ENCODE assay signal across 23 cellular contexts in genomic region chr6:131831886-131832285, GRCh38. TPM values are rescaled to one million over a fixed set of nuclear protein-coding genes. Genes with fewer than 3 reads are reported as not detected.
DNase-seq lines count a peak whose midpoint lies in the region; ATAC-seq, FAIRE-seq and TF ChIP-seq lines count a peak whose summit lies in the region.
"Had no signal": no experiment of that assay in that cellular context is flagged by ENCODE, and none has a peak within 500 bp of the region (broad histone marks: within the 10 kb centered on the region; RNA-seq: fewer than 3 reads in every experiment).

No MANE protein-coding gene starts in this region.

- H3K4me3 ChIP-seq in astrocyte (ENCODE audit: insufficient read depth, low read depth, low read length) (no peak overlapping the region), fibroblast of lung (replicated peaks in 1 of 4; ENCODE audit: control extremely low read depth in 1 of 4, insufficient read depth in 1 of 4, low read depth in 3 of 4, low read length in 4 of 4) (no peak overlapping the region), parathyroid adenoma (ENCODE audit: low read depth, low read length) (no peak overlapping the region), vagina (no peak overlapping the region)
- H3K4me3 ChIP-seq: BLaER1, Peyer's patch, SJCRH30 had no signal

- no peak for FAIRE-seq in astrocyte (lab: Jason Lieb, UNC)
- FAIRE-seq: GM12891 had no signal

- H3K9me3 ChIP-seq in astrocyte (ENCODE audit: insufficient read depth, low read depth, low read length) = no peaks in the 10 kb centered on the region
- H3K9me3 ChIP-seq in fibroblast of lung (ENCODE audit: control insufficient read depth, insufficient read depth, low read depth, low read length) = no peaks in the 10 kb centered on the region
- no peaks in the 10 kb centered on the region for H3K9me3 ChIP-seq in parathyroid adenoma (ENCODE audit: control insufficient read depth, low read length)
- H3K9me3 ChIP-seq in vagina = no peaks in the 10 kb centered on the region
- H3K9me3 ChIP-seq: BLaER1, Caco-2, Peyer's patch, SJCRH30 had no signal

- intact Hi-C loops in vagina (cut with DNase I) (no loop called here), CD14-positive monocyte (cut with micrococcal nuclease) (no loop called here)

- H2AFZ ChIP-seq in astrocyte (ENCODE audit: low read depth, low read length) (no peak overlapping the region), fibroblast of lung (ENCODE audit: low read length) (no peak overlapping the region), parathyroid adenoma (no peak overlapping the region)

- H3K4me3 Mint-ChIP-seq in astrocyte (ENCODE audit: unreplicated experiment) (no peak overlapping the region), CD14-positive monocyte (no peak overlapping the region)
- no peak overlapping the region for H3K4me3 Mint-ChIP-seq in stimulated activated memory B cell treated with anti-CD40 and anti-IgM and Interleukin-4, amounts not matched to agents 10 μg/mL and 1 μg/mL and 100 μg/mL, for 72 hours
- H3K4me3 Mint-ChIP-seq: CD4-positive, alpha-beta memory T cell; IgD-negative memory B cell had no signal

- no peaks in the 10 kb centered on the region for H3K27me3 ChIP-seq in astrocyte (ENCODE audit: insufficient read depth, low read length)
- no peaks in the 10 kb centered on the region for H3K27me3 ChIP-seq in fibroblast of lung (ENCODE audit: control insufficient read depth, insufficient read depth, low read length)
- no peaks in the 10 kb centered on the region for H3K27me3 ChIP-seq in parathyroid adenoma (ENCODE audit: control insufficient read depth, insufficient read depth, low read length)
- no peaks in the 10 kb centered on the region for H3K27me3 ChIP-seq in vagina
- H3K27me3 ChIP-seq: BLaER1, Peyer's patch, SJCRH30 had no signal

- H3K36me3 ChIP-seq in astrocyte (ENCODE audit: insufficient read depth, low read length) (no peaks in the 10 kb centered on the region), fibroblast of lung (ENCODE audit: control insufficient read depth, insufficient read depth, low read length) (peaks cover 1% of the 10 kb centered on the region), parathyroid adenoma (ENCODE audit: control insufficient read depth, insufficient read depth, low read length) (no peaks in the 10 kb centered on the region), vagina (no peaks in the 10 kb centered on the region)
- H3K36me3 ChIP-seq: BLaER1, Peyer's patch, SJCRH30 had no signal

- H3K4me1 Mint-ChIP-seq in astrocyte (ENCODE audit: low read depth, unreplicated experiment) = peaks cover 15% of the 10 kb centered on the region
- H3K4me1 Mint-ChIP-seq in CD14-positive monocyte = no peaks in the 10 kb centered on the region
- no peaks in the 10 kb centered on the region for H3K4me1 Mint-ChIP-seq in stimulated activated memory B cell treated with anti-CD40 and anti-IgM and Interleukin-4, amounts not matched to agents 10 μg/mL and 1 μg/mL and 100 μg/mL, for 72 hours
- H3K4me1 Mint-ChIP-seq: CD4-positive, alpha-beta memory T cell; IgD-negative memory B cell had no signal

- H3K9ac ChIP-seq in astrocyte (ENCODE audit: low read length) (no peak overlapping the region), fibroblast of lung (ENCODE audit: insufficient read depth, low read length) (no peak overlapping the region), parathyroid adenoma (no peak overlapping the region)
- H3K9ac ChIP-seq: BLaER1 had no signal

- no peak for DNase-seq in astrocyte (ENCODE audit: low read depth)
- DNase-seq in fibroblast of lung (ENCODE audit: low read depth in 2 of 2) = peak in 1 of 2 donors; percentile 58
- DNase-seq in vagina (ENCODE audit: extremely low spot score in 2 of 2) = no peak
- no peak for DNase-seq in CD14-positive monocyte (ENCODE audit: low spot score)
- no peak for DNase-seq in SW 1271 (lab: John Stamatoyannopoulos, UW)
- DNase-seq: ACHN; Caco-2; CD4-positive, alpha-beta memory T cell; DMS 273 treated with DMSO at 0.1 percent for 48 hours; DMS79 treated with DMSO at 0.1 percent for 48 hours; MV-4-11; NCI-H1417; NCI-H1694 treated with DMSO at 0.1 percent for 48 hours; NCI-H2081 treated with DMSO at 0.1 percent for 48 hours; NCI-H446; NCI-H526; Peyer's patch; SJCRH30 had no signal

- H3K9me3 Mint-ChIP-seq in astrocyte (ENCODE audit: unreplicated experiment) (no peaks in the 10 kb centered on the region), CD14-positive monocyte (peaks cover 0 to 3% (median 0%) of the 10 kb centered on the region in 7 donors)
- no peaks in the 10 kb centered on the region for H3K9me3 Mint-ChIP-seq in stimulated activated memory B cell treated with anti-CD40 and anti-IgM and Interleukin-4, amounts not matched to agents 10 μg/mL and 1 μg/mL and 100 μg/mL, for 72 hours
- H3K9me3 Mint-ChIP-seq: CD4-positive, alpha-beta memory T cell; IgD-negative memory B cell had no signal

- H3K27ac Mint-ChIP-seq in astrocyte (ENCODE audit: unreplicated experiment) = peak overlapping the region; percentile 21
- no peak overlapping the region for H3K27ac Mint-ChIP-seq in CD14-positive monocyte
- H3K27ac Mint-ChIP-seq in stimulated activated memory B cell treated with anti-CD40 and anti-IgM and Interleukin-4, amounts not matched to agents 10 μg/mL and 1 μg/mL and 100 μg/mL, for 72 hours = no peak overlapping the region
- H3K27ac Mint-ChIP-seq: CD4-positive, alpha-beta memory T cell had no signal

- no peak overlapping the region for H3K4me2 ChIP-seq in astrocyte (ENCODE audit: low read length)
- H3K4me2 ChIP-seq in fibroblast of lung (ENCODE audit: extremely low read depth, insufficient read depth, low read length) = no peak overlapping the region
- H3K4me2 ChIP-seq in parathyroid adenoma (ENCODE audit: low read length) = peak overlapping the region; percentile 1
- H3K4me2 ChIP-seq: BLaER1 had no signal

- H3K27me3 Mint-ChIP-seq in astrocyte (ENCODE audit: low read depth, unreplicated experiment) = no peaks in the 10 kb centered on the region
- peaks cover 0 to 7% (median 6%) of the 10 kb centered on the region in 3 donors for H3K27me3 Mint-ChIP-seq in CD14-positive monocyte (ENCODE audit: low read depth in 3 of 3)
- H3K27me3 Mint-ChIP-seq in stimulated activated memory B cell treated with anti-CD40 and anti-IgM and Interleukin-4, amounts not matched to agents 10 μg/mL and 1 μg/mL and 100 μg/mL, for 72 hours = peaks cover 8% of the 10 kb centered on the region

- ATAC-seq in stimulated activated memory B cell treated with anti-CD40 and anti-IgM and Interleukin-4, amounts not matched to agents 10 μg/mL and 1 μg/mL and 100 μg/mL, for 72 hours = no peak

- H3K4me1 ChIP-seq in astrocyte (ENCODE audit: insufficient read depth, low read length) (peaks cover 3% of the 10 kb centered on the region), fibroblast of lung (ENCODE audit: control insufficient read depth, extremely low read depth, insufficient read depth, low read length) (peaks cover 8% of the 10 kb centered on the region), parathyroid adenoma (peaks cover 36% of the 10 kb centered on the region), vagina (peaks cover 40% of the 10 kb centered on the region)
- H3K4me1 ChIP-seq: BLaER1, Caco-2, Peyer's patch had no signal

- H3K36me3 Mint-ChIP-seq in astrocyte (ENCODE audit: low read depth, unreplicated experiment) (peaks cover 3% of the 10 kb centered on the region), CD14-positive monocyte (no peaks in the 10 kb centered on the region)
- H3K36me3 Mint-ChIP-seq in stimulated activated memory B cell treated with anti-CD40 and anti-IgM and Interleukin-4, amounts not matched to agents 10 μg/mL and 1 μg/mL and 100 μg/mL, for 72 hours = no peaks in the 10 kb centered on the region
- H3K36me3 Mint-ChIP-seq: CD4-positive, alpha-beta memory T cell; IgD-negative memory B cell had no signal

- TF ChIP-seq CTCF in astrocyte (IDR thresholded peaks at IDR 0.05; ENCODE audit: insufficient read depth, low read depth, low read length) (no peak), fibroblast of lung (conservative IDR thresholded peaks at IDR 0.05 in 1 of 2, IDR thresholded peaks at IDR 0.05 in 1 of 2; ENCODE audit: low read depth in 1 of 2, low read length in 2 of 2) (no peak), parathyroid adenoma (IDR thresholded peaks at IDR 0.05) (no peak), vagina (IDR thresholded peaks at IDR 0.05) (no peak), CD14-positive monocyte (IDR thresholded peaks at IDR 0.05) (no peak)

- H3K27ac ChIP-seq in astrocyte (ENCODE audit: low read depth, low read length) (no peak overlapping the region), fibroblast of lung (ENCODE audit: insufficient read depth, low read length) (peak overlapping the region; percentile 34), parathyroid adenoma (peak overlapping the region; percentile 58), vagina (peak overlapping the region; percentile 66)
- H3K27ac ChIP-seq: BLaER1, Peyer's patch, SJCRH30 had no signal

- H3K79me2 ChIP-seq in astrocyte (ENCODE audit: insufficient read depth, low read length) = peaks cover 12% of the 10 kb centered on the region
- peaks cover 7% of the 10 kb centered on the region for H3K79me2 ChIP-seq in fibroblast of lung (ENCODE audit: control insufficient read depth, insufficient read depth, low read length)
- H3K79me2 ChIP-seq in parathyroid adenoma = peaks cover 25% of the 10 kb centered on the region

- no peak for TF ChIP-seq POLR2A in vagina (IDR thresholded peaks at IDR 0.05)

- H4K20me1 ChIP-seq in astrocyte (ENCODE audit: insufficient read depth, low read length) (no peaks in the 10 kb centered on the region), fibroblast of lung (ENCODE audit: control insufficient read depth, extremely low read depth, insufficient read depth, low read length) (no peaks in the 10 kb centered on the region)
- H4K20me1 ChIP-seq: BLaER1 had no signal

RNA-seq across cellular contexts. Expression of gene ENPP1, which starts 24.1 kb away (rescaled TPM):
- total RNA-seq in astrocyte (7.1 and 8.9 TPM in 2 replicates), fibroblast of lung (13.1 and 85.4 TPM in 2 replicates), vagina (14.7 TPM)
- polyA plus RNA-seq in fibroblast of lung (48.6 and 51.7 TPM in 2 replicates), CD14-positive monocyte (not detected)
- polyA plus RNA-seq in fibroblast of lung (2012) = 22.8 and 24.8 TPM in 2 replicates
- 13.0 and 15.2 TPM in 2 replicates for polyA minus RNA-seq in fibroblast of lung (ENCODE audit: low replicate concordance)
